ENCODE assay signal across 1 cellular context in genomic region chr6:30542404-30542725, GRCh38.
TF ChIP-seq lines count a peak whose summit lies in the region.

No MANE protein-coding gene starts in this region.

TF ChIP-seq in IMR-90, 13 proteins besides CTCF, POLR2A, EP300 and RAD21:
- no peak for TF ChIP-seq MXI1 (IDR thresholded peaks at IDR 0.05; ENCODE audit: borderline replicate concordance, low read depth, low read length)
